ENCODE assay signal across 9 cellular contexts in genomic region chr6:114304304-114304887, GRCh38. TPM values are rescaled to one million over a fixed set of nuclear protein-coding genes. Genes with fewer than 3 reads are reported as not detected.
DNase-seq lines count a peak whose midpoint lies in the region; ATAC-seq and TF ChIP-seq lines count a peak whose summit lies in the region.
"Had no signal": no experiment of that assay in that cellular context is flagged by ENCODE, and none has a peak within 500 bp of the region (broad histone marks: within the 10 kb centered on the region; RNA-seq: fewer than 3 reads in every experiment).

No MANE protein-coding gene starts in this region.

- in situ Hi-C loops in G401 (cut with HindIII; ENCODE audit: low sequenced_read_pairs) (no loop called here), astrocyte of the cerebellum (cut with HindIII; ENCODE audit: low sequenced_read_pairs) (no loop called here)

- peaks cover 2% of the 10 kb centered on the region for H3K4me1 Mint-ChIP-seq in mesothelial cell of epicardium

- no peak overlapping the region for H3K27ac ChIP-seq in gastroesophageal sphincter

- no peak overlapping the region for H3K4me3 Mint-ChIP-seq in mesothelial cell of epicardium

- H3K9me3 ChIP-seq in gastroesophageal sphincter = no peaks in the 10 kb centered on the region

- H3K27me3 ChIP-seq in gastroesophageal sphincter = no peaks in the 10 kb centered on the region

- no peaks in the 10 kb centered on the region for H3K4me1 ChIP-seq in gastroesophageal sphincter

- H3K27ac Mint-ChIP-seq in mesothelial cell of epicardium = no peak overlapping the region

- H3K36me3 ChIP-seq in gastroesophageal sphincter = no peaks in the 10 kb centered on the region

- WGBS in gastroesophageal sphincter (ENCODE audit: low coverage in 1 of 2), 2 donors = 71 to 73% methylated on average over 1 of the region's 1 CpG

- H3K9me3 Mint-ChIP-seq in mesothelial cell of epicardium = peaks cover 13% of the 10 kb centered on the region

- peaks cover under 1% of the 10 kb centered on the region for H3K36me3 Mint-ChIP-seq in mesothelial cell of epicardium

- DNase-seq in G401 (ENCODE audit: low spot score) = peak; percentile 8
- DNase-seq in LNCaP clone FGC (ENCODE audit: low read depth) = peak; percentile 11
- DNase-seq in astrocyte of the cerebellum (ENCODE audit: low read depth) = peak; percentile 33
- DNase-seq in mesothelial cell of epicardium (ENCODE audit: low spot score in 2 of 2, unreplicated experiment in 2 of 2) = no peak
- DNase-seq in stimulated activated CD4-positive, alpha-beta T cell treated with anti-CD3 and anti-CD28 coated beads, Interleukin-4, amount 100 ng/mL, for 4 hours = no peak
- DNase-seq in NOMO-1 treated with dmso at 0.1 percent for 144 hours (lab: John Stamatoyannopoulos, UW; ENCODE audit: unreplicated experiment) = no peak

- ATAC-seq in HG02981 (IDR thresholded peaks at IDR 0.05; ENCODE audit: unreplicated experiment) (no peak), gastroesophageal sphincter (no peak)

- TF ChIP-seq EP300 in gastroesophageal sphincter (IDR thresholded peaks at IDR 0.05) = no peak

- H3K4me3 ChIP-seq in LNCaP clone FGC (ENCODE audit: low read depth, low read length) (no peak overlapping the region), astrocyte of the cerebellum (ENCODE audit: low read depth, low read length) (no peak overlapping the region), gastroesophageal sphincter (no peak overlapping the region)

- no peak for TF ChIP-seq POLR2A in gastroesophageal sphincter (IDR thresholded peaks at IDR 0.05)

- no peaks in the 10 kb centered on the region for H3K27me3 Mint-ChIP-seq in mesothelial cell of epicardium (ENCODE audit: low read depth)

- TF ChIP-seq CTCF in LNCaP clone FGC (IDR thresholded peaks at IDR 0.05; ENCODE audit: control insufficient read depth, extremely low read depth, insufficient read depth) (peak; percentile 42), astrocyte of the cerebellum (IDR thresholded peaks at IDR 0.05; ENCODE audit: low read depth, low read length, missing control alignments) (peak; percentile 41), mesothelial cell of epicardium (IDR thresholded peaks at IDR 0.05; ENCODE audit: unreplicated experiment) (peak; percentile 61), gastroesophageal sphincter (IDR thresholded peaks at IDR 0.05) (peak in 2 of 4 experiments; percentile 16 to 39)

RNA-seq across cellular contexts. Expression of gene HS3ST5, which starts 38.4 kb away (rescaled TPM):
- not detected in 2 replicates for total RNA-seq in G401 (2014; rRNA removed; shearing (Covaris generic))
- 0.16 to 0.49 TPM (median 0.27 TPM) in 3 replicates for total RNA-seq in mesothelial cell of epicardium
- under 1 TPM in 1 of 4 donors, not detected in 3; 0.13 TPM for total RNA-seq in gastroesophageal sphincter
- total RNA-seq: mononuclear cell had no signal

Comparison
In these comparisons a context has a peak if more than half of its experiments do, and no peak if none do; other contexts are left out.
1. DNase-seq: peak in G401 (single experiment), LNCaP clone FGC (single experiment) and astrocyte of the cerebellum (single experiment); none in mesothelial cell of epicardium (0 of 2), stimulated activated CD4-positive, alpha-beta T cell treated with anti-CD3 and anti-CD28 coated beads, Interleukin-4, amount 100 ng/mL, for 4 hours (0 of 2) and NOMO-1 treated with dmso at 0.1 percent for 144 hours (single experiment).